ENCODE assay signal across 8 cellular contexts in genomic region chr18:28961669-28962228, GRCh38.
A peak's percentile ranks its signal among the peaks of the same experiment; 100 is the strongest.
DNase-seq lines count a peak whose midpoint lies in the region; ATAC-seq lines count a peak whose summit lies in the region.

No MANE protein-coding gene starts in this region.

- no peaks in the 10 kb centered on the region for H3K27me3 ChIP-seq in Karpas-422 (ENCODE audit: low read length)

- no peaks in the 10 kb centered on the region for H3K79me2 ChIP-seq in Karpas-422 (ENCODE audit: low read length)

- no peak overlapping the region for H2AFZ ChIP-seq in Karpas-422 (ENCODE audit: low read length)

- no peak overlapping the region for H3K4me3 ChIP-seq in Karpas-422 (ENCODE audit: low read length)

- DNase-seq in DMS53 (lab: John Stamatoyannopoulos, UW) (peak; percentile 76), Karpas-422 (peak; percentile 76), SK-N-DZ (ENCODE audit: low spot score) (peak; percentile 51), iPS-NIHi7 (ENCODE audit: extremely low spot score) (peak; percentile 65), 8988T (no peak)
- no peak for DNase-seq in activated naive CD4-positive, alpha-beta T cell treated with anti-CD3 and anti-CD28 coated beads, Interleukin-2, amount 50 U/mL, for 16 hours

- H3K4me1 ChIP-seq in Karpas-422 (ENCODE audit: low read length): no peaks in the 10 kb centered on the region

- H3K4me2 ChIP-seq in Karpas-422 (ENCODE audit: low read depth, low read length, poor library complexity, severe bottlenecking): no peak overlapping the region

- H3K27ac ChIP-seq in Karpas-422 (ENCODE audit: low read length): no peak overlapping the region

- H3K36me3 ChIP-seq in Karpas-422 (ENCODE audit: insufficient read depth, low read length): no peaks in the 10 kb centered on the region

- no peaks in the 10 kb centered on the region for H4K20me1 ChIP-seq in Karpas-422 (ENCODE audit: insufficient read depth, low read depth, low read length)

- no peaks in the 10 kb centered on the region for H3K9me3 ChIP-seq in Karpas-422 (ENCODE audit: low read length)

- no peaks in the 10 kb centered on the region for H3K9me2 ChIP-seq in Karpas-422 (replicated peaks; ENCODE audit: insufficient read depth, low read length)

- H3K9ac ChIP-seq in Karpas-422 (ENCODE audit: low read length): no peak overlapping the region

- ATAC-seq in HG03520 (IDR thresholded peaks at IDR 0.05; ENCODE audit: unreplicated experiment): no peak
- no peak for ATAC-seq in GM18511 (IDR thresholded peaks at IDR 0.05; ENCODE audit: unreplicated experiment)

Comparison
In these comparisons a context has a peak if more than half of its experiments do, and no peak if none do; other contexts are left out.
1. DNase-seq: peak in DMS53 (single experiment), Karpas-422 (single experiment), SK-N-DZ (single experiment) and iPS-NIHi7 (single experiment); none in activated naive CD4-positive, alpha-beta T cell treated with anti-CD3 and anti-CD28 coated beads, Interleukin-2, amount 50 U/mL, for 16 hours (single experiment) and 8988T (single experiment).